ENCODE assay signal across 11 cellular contexts in genomic region chr6:2524090-2524489, GRCh38.
A peak's percentile ranks its signal among the peaks of the same experiment; 100 is the strongest.
DNase-seq lines count a peak whose midpoint lies in the region; ATAC-seq, FAIRE-seq and TF ChIP-seq lines count a peak whose summit lies in the region.
"Had no signal": no experiment of that assay in that cellular context is flagged by ENCODE, and none has a peak within 500 bp of the region (broad histone marks: within the 10 kb centered on the region; RNA-seq: fewer than 3 reads in every experiment).

No MANE protein-coding gene starts in this region.

- H3K4me1 Mint-ChIP-seq in activated naive CD8-positive, alpha-beta T cell treated with anti-CD3 and anti-CD28 coated beads for 36 hours = peaks cover 6% of the 10 kb centered on the region
- H3K4me1 Mint-ChIP-seq in activated naive CD8-positive, alpha-beta T cell treated with anti-CD3 and anti-CD28 coated beads, Interleukin-2, amount 50 U/mL, for 24 hours = peaks cover 7% of the 10 kb centered on the region

- TF ChIP-seq CTCF in MM.1S (IDR thresholded peaks at IDR 0.05; ENCODE audit: low read length) = peak; percentile 47
- peak; percentile 57 for TF ChIP-seq CTCF in choroid plexus epithelial cell (conservative IDR thresholded peaks at IDR 0.05; ENCODE audit: low read depth, low read length)

- H3K4me2 ChIP-seq in MM.1S (ENCODE audit: low read depth, low read length) = no peak overlapping the region

- no peaks in the 10 kb centered on the region for H3K4me1 ChIP-seq in MM.1S (ENCODE audit: low read length)
- H3K4me1 ChIP-seq in small intestine (ENCODE audit: control insufficient read depth in 2 of 2, insufficient read depth in 1 of 2, low read depth in 1 of 2, low read length in 1 of 2) = no peaks in the 10 kb centered on the region

- no peak overlapping the region for H3K27ac Mint-ChIP-seq in activated naive CD8-positive, alpha-beta T cell treated with anti-CD3 and anti-CD28 coated beads for 36 hours
- H3K27ac Mint-ChIP-seq in activated naive CD8-positive, alpha-beta T cell treated with anti-CD3 and anti-CD28 coated beads, Interleukin-2, amount 50 U/mL, for 24 hours = no peak overlapping the region

- H3K4me3 Mint-ChIP-seq in activated naive CD8-positive, alpha-beta T cell treated with anti-CD3 and anti-CD28 coated beads for 36 hours = no peak overlapping the region
- no peak overlapping the region for H3K4me3 Mint-ChIP-seq in activated naive CD8-positive, alpha-beta T cell treated with anti-CD3 and anti-CD28 coated beads, Interleukin-2, amount 50 U/mL, for 24 hours

- H2AFZ ChIP-seq in MM.1S (ENCODE audit: low read length) = no peak overlapping the region

- H3K36me3 Mint-ChIP-seq in activated naive CD8-positive, alpha-beta T cell treated with anti-CD3 and anti-CD28 coated beads for 36 hours = peaks cover 8% of the 10 kb centered on the region
- H3K36me3 Mint-ChIP-seq in activated naive CD8-positive, alpha-beta T cell treated with anti-CD3 and anti-CD28 coated beads, Interleukin-2, amount 50 U/mL, for 24 hours (ENCODE audit: low read depth) = peaks cover 5% of the 10 kb centered on the region

- H3K9me3 ChIP-seq in MM.1S (replicated peaks; ENCODE audit: insufficient read depth, low read length) (no peaks in the 10 kb centered on the region), small intestine (ENCODE audit: control insufficient read depth, low read depth) (no peaks in the 10 kb centered on the region)

- no peaks in the 10 kb centered on the region for H3K79me2 ChIP-seq in MM.1S (ENCODE audit: low read length)

- peak; percentile 6 for DNase-seq in activated naive CD8-positive, alpha-beta T cell treated with anti-CD3 and anti-CD28 coated beads for 36 hours
- no peak for DNase-seq in activated naive CD8-positive, alpha-beta T cell treated with anti-CD3 and anti-CD28 coated beads, Interleukin-2, amount 50 U/mL, for 24 hours
- DNase-seq in MM.1S (no peak), choroid plexus epithelial cell (ENCODE audit: low read depth) (no peak), small intestine (peak; percentile 44), SW 1271 (lab: John Stamatoyannopoulos, UW) (no peak), NCI-H345 (lab: John Stamatoyannopoulos, UW) (no peak), NCI-H510A treated with DMSO at 0.1 percent for 48 hours (lab: John Stamatoyannopoulos, UW) (no peak)
- DNase-seq: activated T-cell treated with anti-CD3 and anti-CD28 coated beads, Interleukin-2, amount 50 U/mL, for 1 hour; cortex of kidney; NCI-H1417 had no signal

- H3K27ac ChIP-seq in MM.1S (ENCODE audit: low read length) (no peak overlapping the region), small intestine (ENCODE audit: low read depth in 1 of 2, low read length in 1 of 2) (no peak overlapping the region)

- H3K9ac ChIP-seq in MM.1S (ENCODE audit: low read length) = no peak overlapping the region

- no peaks in the 10 kb centered on the region for H4K20me1 ChIP-seq in MM.1S (ENCODE audit: insufficient read depth, low read length)

- H3K4me3 ChIP-seq in MM.1S (ENCODE audit: low read length) (no peak overlapping the region), choroid plexus epithelial cell (ENCODE audit: low read depth, low read length) (no peak overlapping the region), small intestine (ENCODE audit: low read depth in 1 of 2, low read length in 2 of 2) (no peak overlapping the region)

- H3K27me3 ChIP-seq in MM.1S (replicated peaks; ENCODE audit: insufficient read depth, low read length) = peaks cover 5% of the 10 kb centered on the region; the same call in 1 of the 2 replicates
- peaks cover 0 to 4% of the 10 kb centered on the region in 2 donors for H3K27me3 ChIP-seq in small intestine (ENCODE audit: control insufficient read depth in 2 of 2, insufficient read depth in 2 of 2, low read length in 2 of 2)

- H3K27me3 Mint-ChIP-seq in activated naive CD8-positive, alpha-beta T cell treated with anti-CD3 and anti-CD28 coated beads for 36 hours = peaks cover 45% of the 10 kb centered on the region
- H3K27me3 Mint-ChIP-seq in activated naive CD8-positive, alpha-beta T cell treated with anti-CD3 and anti-CD28 coated beads, Interleukin-2, amount 50 U/mL, for 24 hours = peaks cover 29% of the 10 kb centered on the region

- peaks cover 21% of the 10 kb centered on the region for H3K9me3 Mint-ChIP-seq in activated naive CD8-positive, alpha-beta T cell treated with anti-CD3 and anti-CD28 coated beads for 36 hours
- H3K9me3 Mint-ChIP-seq in activated naive CD8-positive, alpha-beta T cell treated with anti-CD3 and anti-CD28 coated beads, Interleukin-2, amount 50 U/mL, for 24 hours = peaks cover 29% of the 10 kb centered on the region

- no peak for ATAC-seq in activated naive CD8-positive, alpha-beta T cell treated with anti-CD3 and anti-CD28 coated beads, Interleukin-2, amount 50 U/mL, for 24 hours

- no peak for FAIRE-seq in small intestine (lab: Jason Lieb, UNC)

- no peaks in the 10 kb centered on the region for H3K36me3 ChIP-seq in MM.1S (replicated peaks; ENCODE audit: insufficient read depth, low read length)
- no peaks in the 10 kb centered on the region for H3K36me3 ChIP-seq in small intestine (ENCODE audit: control insufficient read depth in 2 of 2, insufficient read depth in 2 of 2, low read length in 2 of 2)

- H3K9me2 ChIP-seq in MM.1S (replicated peaks; ENCODE audit: insufficient read depth, low read length) = no peaks in the 10 kb centered on the region

- no peaks in the 10 kb centered on the region for H3F3A ChIP-seq in MM.1S (ENCODE audit: insufficient read depth, low read length)

Comparison
In these comparisons a context has a peak if more than half of its experiments do, and no peak if none do; other contexts are left out.
1. DNase-seq: peak in activated naive CD8-positive, alpha-beta T cell treated with anti-CD3 and anti-CD28 coated beads for 36 hours (single experiment) and small intestine (single experiment); none in activated naive CD8-positive, alpha-beta T cell treated with anti-CD3 and anti-CD28 coated beads, Interleukin-2, amount 50 U/mL, for 24 hours (single experiment), MM.1S (single experiment), choroid plexus epithelial cell (single experiment), SW 1271 (0 of 2), NCI-H345 (single experiment) and NCI-H510A treated with DMSO at 0.1 percent for 48 hours (single experiment).